Comparison of ENCODE assay signal across 21 cellular contexts in the genomic region with DNA sequence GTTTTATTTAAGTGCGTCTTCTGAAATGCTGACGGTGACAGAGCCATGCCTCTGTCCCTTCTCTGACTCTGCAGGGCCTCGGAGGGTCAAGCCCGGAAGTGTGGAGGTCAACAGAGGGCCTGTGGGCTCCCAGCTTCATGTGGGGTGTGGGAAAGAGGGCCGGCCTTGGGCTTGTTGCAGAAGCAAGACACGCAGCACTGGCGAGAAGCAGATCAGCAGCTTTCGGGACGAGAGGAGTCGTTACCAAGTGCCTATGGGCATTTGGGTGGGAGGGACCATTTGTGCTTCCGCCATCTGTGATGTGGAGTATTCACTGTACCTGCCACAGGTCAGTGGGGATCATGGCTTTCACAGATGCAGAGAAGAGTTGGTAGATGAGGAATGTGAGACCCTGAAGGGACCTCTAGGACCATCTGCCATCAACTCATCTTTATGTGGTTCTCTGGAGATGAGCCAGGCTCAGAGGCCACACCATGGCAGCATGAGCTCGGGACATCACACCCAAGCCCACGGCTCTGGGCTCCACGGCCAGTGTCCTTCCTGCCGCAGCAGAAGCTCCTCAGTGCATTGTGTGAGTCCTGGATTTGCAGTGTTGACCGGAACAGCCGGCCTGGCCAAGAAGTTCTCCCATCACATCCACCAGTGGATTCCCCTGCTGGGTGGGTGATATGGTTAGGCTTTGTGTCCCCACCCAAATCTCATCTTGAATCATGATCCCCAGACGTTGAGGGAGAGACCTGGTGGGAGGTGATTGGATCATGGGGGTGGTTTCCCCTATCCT.
"Had no signal": no experiment of that assay in that cellular context is flagged by ENCODE, and none has a peak within 500 bp of the region (broad histone marks: within the 10 kb centered on the region; RNA-seq: fewer than 3 reads in every experiment).

No MANE protein-coding gene starts in this region.

- ATAC-seq: activated naive CD4-positive, alpha-beta T cell treated with anti-CD3 and anti-CD28 coated beads, Interleukin-2, amount 50 U/mL, for 72 hours; activated T-cell treated with anti-CD3 and anti-CD28 coated beads, Interleukin-2, amount 50 U/mL, for 72 hours; gastrocnemius medialis; lower lobe of right lung; T-cell; WTC11 had no signal

- DNase-seq: activated gamma-delta T cell; activated T-cell treated with anti-CD3 and anti-CD28 coated beads, Interleukin-2, amount 50 U/mL, for 72 hours; brain microvascular endothelial cell; colonic mucosa; endodermal cell; esophagus squamous epithelium; gastrocnemius medialis; hippocampal formation; lower lobe of right lung; mesendoderm; naive B cell; nucleus accumbens; stimulated activated CD4-positive, alpha-beta T cell treated with anti-CD3 and anti-CD28 coated beads, Interleukin-4, amount 100 ng/mL, for 24 hours; stimulated activated naive CD4-positive, alpha-beta T cell treated with Interleukin-2 at 50 U/mL for 16 hours; T-cell; tibial artery; uterus had no signal

- H3K4me3 ChIP-seq: adrenal gland, ascending aorta, colonic mucosa, esophagus squamous epithelium, gastrocnemius medialis, lower lobe of right lung, tibial artery, uterus had no signal

- H3K27ac ChIP-seq: adrenal gland, ascending aorta, brain microvascular endothelial cell, colonic mucosa, esophagus squamous epithelium, gastrocnemius medialis, lower lobe of right lung, tibial artery, uterus had no signal
